ENCODE assay signal across 1 cellular context in genomic region chr3:53255775-53256703, GRCh38.
TF ChIP-seq lines count a peak whose summit lies in the region.

TSS of gene TKT (minus strand) at chr3:53256022. CDS start at chr3:53255942, 80 bp downstream.

TF ChIP-seq in HepG2, 621 proteins besides CTCF, POLR2A, EP300 and RAD21 (continued from another document and continues in another):
- 0 out of 2 replicates have a peak, but pooled peaks have one; percentile 36 for TF ChIP-seq ZNF776 (CRISPR knock-in tag; IDR thresholded peaks at IDR 0.05)
- no peak; the same call in none of the 2 replicates for TF ChIP-seq ZNF605 (CRISPR knock-in tag; IDR thresholded peaks at IDR 0.05)
- peak; percentile 58 for TF ChIP-seq BORCS8-MEF2B (CRISPR knock-in tag; IDR thresholded peaks at IDR 0.05)
- TF ChIP-seq SRF (IDR thresholded peaks at IDR 0.05; ENCODE audit: low read depth, low read length), result no peak
- peak; percentile 70 for TF ChIP-seq ZNF772 (CRISPR knock-in tag; IDR thresholded peaks at IDR 0.05)
- TF ChIP-seq PAF1 (CRISPR knock-in tag; IDR thresholded peaks at IDR 0.05), result no peak
- TF ChIP-seq RXRA (CRISPR knock-in tag; IDR thresholded peaks at IDR 0.05), result peak; percentile 39; the same call in 1 of the 2 replicates
- TF ChIP-seq HMG20A (CRISPR knock-in tag; IDR thresholded peaks at IDR 0.05; ENCODE audit: borderline replicate concordance), result no peak; the same call in 1 of the 2 replicates
- peak; percentile 37; the same call in 1 of the 2 replicates for TF ChIP-seq ZNF446 (CRISPR knock-in tag; IDR thresholded peaks at IDR 0.05)
- TF ChIP-seq SAP130 (CRISPR knock-in tag; IDR thresholded peaks at IDR 0.05; ENCODE audit: low read depth), result peak; percentile 85
- TF ChIP-seq AGO2 (optimal IDR thresholded peaks at IDR 0.05; ENCODE audit: low read depth, low read length), result peak; percentile 3
- TF ChIP-seq SAFB2 (CRISPR knock-in tag; IDR thresholded peaks at IDR 0.05; ENCODE audit: borderline replicate concordance, low read depth), result 0 out of 2 replicates have a peak, but pooled peaks have one; percentile 28
- no peak for TF ChIP-seq ZZZ3 (CRISPR knock-in tag; IDR thresholded peaks at IDR 0.05; ENCODE audit: borderline replicate concordance)
- TF ChIP-seq ZNF788 (CRISPR knock-in tag; IDR thresholded peaks at IDR 0.05; ENCODE audit: borderline replicate concordance), result peak; percentile 26; the same call in 1 of the 2 replicates
- no peak for TF ChIP-seq ZNF710 (CRISPR knock-in tag; IDR thresholded peaks at IDR 0.05; ENCODE audit: borderline replicate concordance)
- TF ChIP-seq ZNF691 (CRISPR knock-in tag; IDR thresholded peaks at IDR 0.05; ENCODE audit: borderline replicate concordance, low read depth), result no peak
- TF ChIP-seq GMEB2 (CRISPR knock-in tag; IDR thresholded peaks at IDR 0.05; ENCODE audit: low read depth), result no peak
- TF ChIP-seq POLR2AphosphoS2 (IDR thresholded peaks at IDR 0.05; ENCODE audit: low read depth, low read length), result no peak
- TF ChIP-seq GATAD2A (CRISPR knock-in tag; IDR thresholded peaks at IDR 0.05), result no peak
- TF ChIP-seq DPF2 (CRISPR knock-in tag; IDR thresholded peaks at IDR 0.05; ENCODE audit: borderline replicate concordance, low read depth), result no peak
- TF ChIP-seq TOPORS (CRISPR knock-in tag; IDR thresholded peaks at IDR 0.05), result peak; percentile 47; the same call in 1 of the 2 replicates
- peak; percentile 59; the same call in 1 of the 2 replicates for TF ChIP-seq MXD1 (CRISPR knock-in tag; IDR thresholded peaks at IDR 0.05)
- TF ChIP-seq ZNF205 (CRISPR knock-in tag; IDR thresholded peaks at IDR 0.05), result peak; percentile 66; the same call in 1 of the 2 replicates
- no peak for TF ChIP-seq NKX3-1 (CRISPR knock-in tag; IDR thresholded peaks at IDR 0.05)
- peak; percentile 69; the same call in 1 of the 2 replicates for TF ChIP-seq SP5 (CRISPR knock-in tag; IDR thresholded peaks at IDR 0.05; ENCODE audit: borderline replicate concordance, low read depth)
- TF ChIP-seq BRCA1 (CRISPR knock-in tag; IDR thresholded peaks at IDR 0.05), result no peak
- TF ChIP-seq ZKSCAN1 (IDR thresholded peaks at IDR 0.05; ENCODE audit: low read length), result no peak
- TF ChIP-seq DBP (CRISPR knock-in tag; IDR thresholded peaks at IDR 0.05; ENCODE audit: not compliant biosample characterization), result peak; percentile 25
- no peak for TF ChIP-seq HNF4A (CRISPR knock-in tag; IDR thresholded peaks at IDR 0.05)
- TF ChIP-seq ZNF234 (CRISPR knock-in tag; conservative IDR thresholded peaks at IDR 0.05), result no peak; the same call in 1 of the 2 replicates
- TF ChIP-seq HINFP (CRISPR knock-in tag; IDR thresholded peaks at IDR 0.05; ENCODE audit: low read depth), result peak; percentile 88
- no peak for TF ChIP-seq KLF15 (CRISPR knock-in tag; IDR thresholded peaks at IDR 0.05; ENCODE audit: borderline replicate concordance)
- TF ChIP-seq SP1 (IDR thresholded peaks at IDR 0.05), result no peak
- TF ChIP-seq SP1 (CRISPR knock-in tag; IDR thresholded peaks at IDR 0.05), result 0 out of 2 replicates have a peak, but pooled peaks have one; percentile 34
- no peak for TF ChIP-seq TEAD2 (CRISPR knock-in tag; IDR thresholded peaks at IDR 0.05)
- no peak; the same call in 1 of the 2 replicates for TF ChIP-seq KDM4B (CRISPR knock-in tag; IDR thresholded peaks at IDR 0.05)
- no peak for TF ChIP-seq ZNF660 (CRISPR knock-in tag; IDR thresholded peaks at IDR 0.05; ENCODE audit: borderline replicate concordance, low read depth)
- peak; percentile 99 for TF ChIP-seq KDM1A (CRISPR knock-in tag; IDR thresholded peaks at IDR 0.05)
- TF ChIP-seq MEF2D (CRISPR knock-in tag; IDR thresholded peaks at IDR 0.05), result no peak
- peak; percentile 45 to 86 for TF ChIP-seq REST (IDR thresholded peaks at IDR 0.05; ENCODE audit: borderline replicate concordance in 1 of 2, low read depth in 1 of 2, low read length in 2 of 2)
- TF ChIP-seq ZNF367 (CRISPR knock-in tag; IDR thresholded peaks at IDR 0.05; ENCODE audit: borderline replicate concordance), result no peak
- no peak for TF ChIP-seq ZFP1 (CRISPR knock-in tag; IDR thresholded peaks at IDR 0.05)
- no peak for TF ChIP-seq ZNF761 (CRISPR knock-in tag; conservative IDR thresholded peaks at IDR 0.05)
- TF ChIP-seq ZBTB37 (CRISPR knock-in tag; IDR thresholded peaks at IDR 0.05), result no peak
- peak; percentile 100 for TF ChIP-seq ESRRA (CRISPR knock-in tag; IDR thresholded peaks at IDR 0.05; ENCODE audit: low read depth)
- peak; percentile 68 for TF ChIP-seq PATZ1 (CRISPR knock-in tag; IDR thresholded peaks at IDR 0.05)
- no peak for TF ChIP-seq PHF5A (CRISPR knock-in tag; IDR thresholded peaks at IDR 0.05; ENCODE audit: low read depth, unreplicated experiment)
- TF ChIP-seq TFDP2 (CRISPR knock-in tag; IDR thresholded peaks at IDR 0.05), result peak; percentile 36; the same call in 1 of the 2 replicates
- no peak; the same call in 1 of the 2 replicates for TF ChIP-seq ZMYM4 (CRISPR knock-in tag; IDR thresholded peaks at IDR 0.05)
- TF ChIP-seq KMT2A (CRISPR knock-in tag; IDR thresholded peaks at IDR 0.05), result peak; percentile 63; the same call in 1 of the 2 replicates
- peak; percentile 71 for TF ChIP-seq MAX (IDR thresholded peaks at IDR 0.05)
- TF ChIP-seq RNF2 (conservative IDR thresholded peaks at IDR 0.05; ENCODE audit: low read depth), result 0 out of 2 replicates have a peak, but pooled peaks have one; percentile 17
- no peak for TF ChIP-seq ZNF850 (CRISPR knock-in tag; conservative IDR thresholded peaks at IDR 0.05)
